22 cellular contexts compared by ENCODE assay signal in the genomic region with DNA sequence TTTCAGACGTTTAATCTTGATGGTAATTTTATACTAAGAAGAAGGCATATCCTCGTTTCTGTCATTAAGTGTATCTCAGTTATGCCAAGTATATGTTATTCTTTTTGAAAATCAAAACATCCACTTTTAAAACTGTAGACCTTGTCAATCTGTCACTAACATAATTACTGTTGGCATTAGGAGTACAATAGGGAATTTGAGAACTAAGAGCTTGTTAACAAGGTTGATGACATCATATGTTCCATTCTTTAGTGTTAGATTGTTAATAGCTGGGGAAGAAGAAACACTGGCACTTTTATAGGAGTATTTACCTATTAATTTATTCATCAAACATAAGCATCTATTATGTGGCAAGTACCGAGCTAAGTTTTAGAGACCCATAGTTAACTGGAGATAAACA.
DNase-seq lines count a peak whose midpoint lies in the region; ATAC-seq, FAIRE-seq and TF ChIP-seq lines count a peak whose summit lies in the region.
"Had no signal": no experiment of that assay in that cellular context is flagged by ENCODE, and none has a peak within 500 bp of the region (broad histone marks: within the 10 kb centered on the region; RNA-seq: fewer than 3 reads in every experiment).

No MANE protein-coding gene starts in this region.

- intact Hi-C loops in gastrocnemius medialis (cut with DNase I; ENCODE audit: low total_unique reads): no loop called here

- CTCF ChIA-PET in HEK293 (lab: Yijun Ruan, JAX): interaction anchor here (1.0 kb wide), 1 partner anchor 304 kb away, joined by 3 read pairs; no protein-coding TSS in a partner anchor

- H3K27ac ChIP-seq in HEK293 (ENCODE audit: extremely low read depth, low read depth, low read length): no peak overlapping the region
- H3K27ac ChIP-seq in gastrocnemius medialis: no peak overlapping the region
- H3K27ac ChIP-seq: lower lobe of right lung, spleen had no signal

- no peaks in the 10 kb centered on the region for H3K9me3 Mint-ChIP-seq in stimulated activated effector memory CD8-positive, alpha-beta T cell treated with anti-CD3 and anti-CD28 coated beads, Interleukin-12 subunit alpha, Interleukin-12 subunit beta, amount 100 ng/mL, for 72 hours
- H3K9me3 Mint-ChIP-seq: activated T-helper 1 cell treated with anti-CD3 and anti-CD28 coated beads, Interleukin-12 subunit alpha, Interleukin-12 subunit beta, Interleukin-2, Interleukin-4 antibody, amounts not matched to agents 30 ng/mL and 10 ng/mL and 1 ng/mL, durations not matched to agents 14 hours and 24 hours and 36 hours; HFFc6; natural killer cell treated with Interleukin-12 subunit alpha and Interleukin-12 subunit beta and Interleukin-15 and Interleukin-18, amount 100 ng/mL, for 72 hours had no signal

- peaks cover 19% of the 10 kb centered on the region for H3K4me1 Mint-ChIP-seq in stimulated activated effector memory CD8-positive, alpha-beta T cell treated with anti-CD3 and anti-CD28 coated beads, Interleukin-12 subunit alpha, Interleukin-12 subunit beta, amount 100 ng/mL, for 72 hours

- H3K9me3 ChIP-seq in HEK293 (ENCODE audit: control insufficient read depth, insufficient read depth, low read depth, low read length): no peaks in the 10 kb centered on the region
- no peaks in the 10 kb centered on the region for H3K9me3 ChIP-seq in gastrocnemius medialis
- H3K9me3 ChIP-seq: lower lobe of right lung, spleen had no signal

- POLR2A ChIA-PET in HEK293 (lab: Yijun Ruan, JAX): no interaction called here

- no peak overlapping the region for H3K4me3 Mint-ChIP-seq in stimulated activated effector memory CD8-positive, alpha-beta T cell treated with anti-CD3 and anti-CD28 coated beads, Interleukin-12 subunit alpha, Interleukin-12 subunit beta, amount 100 ng/mL, for 72 hours
- H3K4me3 Mint-ChIP-seq: activated T-helper 1 cell treated with anti-CD3 and anti-CD28 coated beads, Interleukin-12 subunit alpha, Interleukin-12 subunit beta, Interleukin-2, Interleukin-4 antibody, amounts not matched to agents 30 ng/mL and 10 ng/mL and 1 ng/mL, durations not matched to agents 14 hours and 24 hours and 36 hours; HFFc6; natural killer cell treated with Interleukin-12 subunit alpha and Interleukin-12 subunit beta and Interleukin-15 and Interleukin-18, amount 100 ng/mL, for 72 hours had no signal

- TF ChIP-seq POLR2A in gastrocnemius medialis (IDR thresholded peaks at IDR 0.05): no peak

- no peak overlapping the region for H3K27ac Mint-ChIP-seq in stimulated activated effector memory CD8-positive, alpha-beta T cell treated with anti-CD3 and anti-CD28 coated beads, Interleukin-12 subunit alpha, Interleukin-12 subunit beta, amount 100 ng/mL, for 72 hours
- H3K27ac Mint-ChIP-seq: activated T-helper 1 cell treated with anti-CD3 and anti-CD28 coated beads, Interleukin-12 subunit alpha, Interleukin-12 subunit beta, Interleukin-2, Interleukin-4 antibody, amounts not matched to agents 30 ng/mL and 10 ng/mL and 1 ng/mL, durations not matched to agents 14 hours and 24 hours and 36 hours; HFFc6; natural killer cell treated with Interleukin-12 subunit alpha and Interleukin-12 subunit beta and Interleukin-15 and Interleukin-18, amount 100 ng/mL, for 72 hours had no signal

- H3K4me1 ChIP-seq in HEK293 (ENCODE audit: control insufficient read depth, insufficient read depth, low read length): peaks cover 13% of the 10 kb centered on the region; the same call in 1 of the 2 replicates
- H3K4me1 ChIP-seq in gastrocnemius medialis: no peaks in the 10 kb centered on the region
- H3K4me1 ChIP-seq: lower lobe of right lung, spleen had no signal

- H3K36me3 ChIP-seq in HEK293 (ENCODE audit: control insufficient read depth in 2 of 2, insufficient read depth in 1 of 2, low read length in 2 of 2) (no peaks in the 10 kb centered on the region), gastrocnemius medialis (no peaks in the 10 kb centered on the region)

- H3K27me3 ChIP-seq in gastrocnemius medialis: no peaks in the 10 kb centered on the region
- H3K27me3 ChIP-seq: spleen had no signal

- in situ Hi-C loops in gastrocnemius medialis (cut with MboI; ENCODE audit: low sequenced_read_pairs in 4 of 4): no loop called here

- H3K36me3 Mint-ChIP-seq in stimulated activated effector memory CD8-positive, alpha-beta T cell treated with anti-CD3 and anti-CD28 coated beads, Interleukin-12 subunit alpha, Interleukin-12 subunit beta, amount 100 ng/mL, for 72 hours: peaks cover 4% of the 10 kb centered on the region
- H3K36me3 Mint-ChIP-seq: natural killer cell treated with Interleukin-12 subunit alpha and Interleukin-12 subunit beta and Interleukin-15 and Interleukin-18, amount 100 ng/mL, for 72 hours had no signal

- DNase-seq in D721Med (ENCODE audit: insufficient read length, low spot score): no peak
- peak; percentile 2 for DNase-seq in NCI-H2081 treated with DMSO at 0.1 percent for 48 hours (lab: John Stamatoyannopoulos, UW)
- DNase-seq in astrocyte of the hippocampus (ENCODE audit: low read depth, low spot score): peak; percentile 20
- no peak for DNase-seq in gastrocnemius medialis
- DNase-seq in stimulated activated effector memory CD8-positive, alpha-beta T cell treated with anti-CD3 and anti-CD28 coated beads, Interleukin-12 subunit alpha, Interleukin-12 subunit beta, amount 100 ng/mL, for 72 hours (ENCODE audit: low spot score in 2 of 2): no peak
- DNase-seq: activated CD4-positive, alpha-beta T cell treated with anti-CD3 and anti-CD28 coated beads, Interleukin-2, amount 50 U/mL, for 1 hour; activated naive CD4-positive, alpha-beta T cell treated with anti-CD3 and anti-CD28 coated beads, Interleukin-2, amount 50 U/mL, for 16 hours; C1 segment of cervical spinal cord; Calu3; caudate nucleus; HFFc6; kidney; lower lobe of right lung; spleen; stimulated activated CD4-positive, alpha-beta T cell treated with anti-CD3 and anti-CD28 coated beads, Interleukin-2, amount 100 ng/mL, for 48 hours; stimulated activated naive CD4-positive, alpha-beta T cell had no signal

- peak; percentile 84 for FAIRE-seq in D721Med (lab: Jason Lieb, UNC)
- FAIRE-seq: GM19239, kidney had no signal

- ATAC-seq in GM19023 (IDR thresholded peaks at IDR 0.05; ENCODE audit: unreplicated experiment) (no peak), gastrocnemius medialis (no peak), HG03460 (IDR thresholded peaks at IDR 0.05; ENCODE audit: unreplicated experiment) (no peak)
- no peak for ATAC-seq in stimulated activated effector memory CD8-positive, alpha-beta T cell treated with anti-CD3 and anti-CD28 coated beads, Interleukin-12 subunit alpha, Interleukin-12 subunit beta, amount 100 ng/mL, for 72 hours
- ATAC-seq: lower lobe of right lung; natural killer cell treated with Interleukin-12 subunit alpha and Interleukin-12 subunit beta and Interleukin-15 and Interleukin-18, amount 100 ng/mL, for 72 hours had no signal

- TF ChIP-seq CTCF in D721Med (IDR thresholded peaks at IDR 0.05; ENCODE audit: insufficient read depth, missing control alignments) (no peak), HEK293 (tag by site-specific recombination; IDR thresholded peaks at IDR 0.05) (no peak), gastrocnemius medialis (IDR thresholded peaks at IDR 0.05 in 4 of 5, conservative IDR thresholded peaks at IDR 0.05 in 1 of 5) (no peak)

- H3K4me3 ChIP-seq in HEK293 (ENCODE audit: low read depth, low read length): no peak overlapping the region
- no peak overlapping the region for H3K4me3 ChIP-seq in gastrocnemius medialis
- H3K4me3 ChIP-seq: lower lobe of right lung, spleen had no signal

TF ChIP-seq in HEK293, 187 proteins besides CTCF, POLR2A, EP300 and RAD21 (continues in another document):
- peak; percentile 80 for TF ChIP-seq ZEB2 (tag by site-specific recombination; IDR thresholded peaks at IDR 0.05)
- TF ChIP-seq ZNF473 (tag by site-specific recombination; IDR thresholded peaks at IDR 0.05): no peak
- TF ChIP-seq ZNF366 (tag by site-specific recombination; conservative IDR thresholded peaks at IDR 0.05): peak; percentile 91
- TF ChIP-seq HOXD13 (CRISPR knock-in tag; IDR thresholded peaks at IDR 0.05; ENCODE audit: borderline replicate concordance): no peak
- TF ChIP-seq ZNF558 (tag by site-specific recombination; IDR thresholded peaks at IDR 0.05): peak; percentile 43; the same call in 1 of the 2 replicates
- peak; percentile 86 for TF ChIP-seq IKZF3 (tag by site-specific recombination; IDR thresholded peaks at IDR 0.05)
- TF ChIP-seq WT1 (tag by site-specific recombination; IDR thresholded peaks at IDR 0.05): peak; percentile 87
- peak; percentile 58; the same call in 1 of the 2 replicates for TF ChIP-seq KLF8 (tag by site-specific recombination; IDR thresholded peaks at IDR 0.05)
- no peak for TF ChIP-seq RBAK (tag by site-specific recombination; IDR thresholded peaks at IDR 0.05)
- peak; percentile 71 for TF ChIP-seq FEZF1 (tag by site-specific recombination; IDR thresholded peaks at IDR 0.05)
- peak; percentile 82; the same call in 1 of the 2 replicates for TF ChIP-seq ZSCAN23 (tag by site-specific recombination; IDR thresholded peaks at IDR 0.05)
- TF ChIP-seq ZNF561 (tag by site-specific recombination; IDR thresholded peaks at IDR 0.05; ENCODE audit: borderline replicate concordance): 0 out of 2 replicates have a peak, but pooled peaks have one; percentile 40
- 0 out of 2 replicates have a peak, but pooled peaks have one; percentile 10 for TF ChIP-seq TCF7L2 (IDR thresholded peaks at IDR 0.05; ENCODE audit: borderline replicate concordance, low read depth, low read length)
- TF ChIP-seq SP7 (tag by site-specific recombination; IDR thresholded peaks at IDR 0.05): peak; percentile 97
- peak; percentile 86 for TF ChIP-seq ZNF843 (tag by site-specific recombination; IDR thresholded peaks at IDR 0.05)
- TF ChIP-seq ZBTB44 (tag by site-specific recombination; IDR thresholded peaks at IDR 0.05): 0 out of 2 replicates have a peak, but pooled peaks have one; percentile 28

Comparison
In these comparisons a context has a peak if more than half of its experiments do, and no peak if none do; other contexts are left out.
1. DNase-seq: peak in NCI-H2081 treated with DMSO at 0.1 percent for 48 hours (single experiment) and astrocyte of the hippocampus (single experiment); none in D721Med (single experiment), gastrocnemius medialis (0 of 2) and stimulated activated effector memory CD8-positive, alpha-beta T cell treated with anti-CD3 and anti-CD28 coated beads, Interleukin-12 subunit alpha, Interleukin-12 subunit beta, amount 100 ng/mL, for 72 hours (0 of 2).